ENCODE assay signal across 18 cellular contexts in genomic region chr3:175484666-175485065, GRCh38.
DNase-seq lines count a peak whose midpoint lies in the region; ATAC-seq and TF ChIP-seq lines count a peak whose summit lies in the region.
"Had no signal": no experiment of that assay in that cellular context is flagged by ENCODE, and none has a peak within 500 bp of the region (broad histone marks: within the 10 kb centered on the region; RNA-seq: fewer than 3 reads in every experiment).

No MANE protein-coding gene starts in this region.

- no peak for TF ChIP-seq CTCF in choroid plexus epithelial cell (conservative IDR thresholded peaks at IDR 0.05; ENCODE audit: low read depth, low read length)

- ATAC-seq in GM18517 (IDR thresholded peaks at IDR 0.05; ENCODE audit: unreplicated experiment) (peak; percentile 49), GM21381 (IDR thresholded peaks at IDR 0.05; ENCODE audit: unreplicated experiment) (peak; percentile 39), HG03280 (IDR thresholded peaks at IDR 0.05; ENCODE audit: unreplicated experiment) (peak; percentile 45), GM18519 (IDR thresholded peaks at IDR 0.05; ENCODE audit: low FRiP score, unreplicated experiment) (no peak), HG02970 (IDR thresholded peaks at IDR 0.05; ENCODE audit: low FRiP score, unreplicated experiment) (no peak)
- ATAC-seq in stimulated activated memory B cell treated with anti-CD40 and anti-IgM and Interleukin-4, amounts not matched to agents 10 μg/mL and 1 μg/mL and 100 μg/mL, for 72 hours = no peak
- ATAC-seq: T-helper 17 cell had no signal

- no peak overlapping the region for H3K4me3 Mint-ChIP-seq in stimulated activated memory B cell treated with anti-CD40 and anti-IgM and Interleukin-4, amounts not matched to agents 10 μg/mL and 1 μg/mL and 100 μg/mL, for 72 hours
- H3K4me3 Mint-ChIP-seq: activated T-helper 1 cell treated with anti-CD3 and anti-CD28 coated beads, Interleukin-12 subunit alpha, Interleukin-12 subunit beta, Interleukin-2, Interleukin-4 antibody, amounts not matched to agents 30 ng/mL and 10 ng/mL and 1 ng/mL, durations not matched to agents 14 hours and 24 hours and 36 hours; T-helper 17 cell had no signal

- no peak overlapping the region for H3K27ac Mint-ChIP-seq in stimulated activated memory B cell treated with anti-CD40 and anti-IgM and Interleukin-4, amounts not matched to agents 10 μg/mL and 1 μg/mL and 100 μg/mL, for 72 hours
- H3K27ac Mint-ChIP-seq: activated T-helper 1 cell treated with anti-CD3 and anti-CD28 coated beads, Interleukin-12 subunit alpha, Interleukin-12 subunit beta, Interleukin-2, Interleukin-4 antibody, amounts not matched to agents 30 ng/mL and 10 ng/mL and 1 ng/mL, durations not matched to agents 14 hours and 24 hours and 36 hours; T-helper 17 cell had no signal

- DNase-seq in choroid plexus epithelial cell (ENCODE audit: low read depth) (peak; percentile 4), 8988T (no peak)
- DNase-seq: COR-L47, glutamatergic neuron, IMR-90, NCI-H2029 treated with DMSO at 0.1 percent for 48 hours, NCI-H510A treated with DMSO at 0.1 percent for 48 hours, SJCRH30, T-helper 17 cell had no signal

- no peak overlapping the region for H3K4me3 ChIP-seq in choroid plexus epithelial cell (ENCODE audit: low read depth, low read length)
- H3K4me3 ChIP-seq: breast epithelium, esophagus muscularis mucosa, SJCRH30 had no signal

- no peaks in the 10 kb centered on the region for H3K9me3 Mint-ChIP-seq in stimulated activated memory B cell treated with anti-CD40 and anti-IgM and Interleukin-4, amounts not matched to agents 10 μg/mL and 1 μg/mL and 100 μg/mL, for 72 hours
- H3K9me3 Mint-ChIP-seq: activated T-helper 1 cell treated with anti-CD3 and anti-CD28 coated beads, Interleukin-12 subunit alpha, Interleukin-12 subunit beta, Interleukin-2, Interleukin-4 antibody, amounts not matched to agents 30 ng/mL and 10 ng/mL and 1 ng/mL, durations not matched to agents 14 hours and 24 hours and 36 hours had no signal

- no peaks in the 10 kb centered on the region for H3K36me3 Mint-ChIP-seq in stimulated activated memory B cell treated with anti-CD40 and anti-IgM and Interleukin-4, amounts not matched to agents 10 μg/mL and 1 μg/mL and 100 μg/mL, for 72 hours

- H3K4me1 Mint-ChIP-seq in stimulated activated memory B cell treated with anti-CD40 and anti-IgM and Interleukin-4, amounts not matched to agents 10 μg/mL and 1 μg/mL and 100 μg/mL, for 72 hours = no peaks in the 10 kb centered on the region
- H3K4me1 Mint-ChIP-seq: T-helper 17 cell had no signal

- H3K27me3 Mint-ChIP-seq in stimulated activated memory B cell treated with anti-CD40 and anti-IgM and Interleukin-4, amounts not matched to agents 10 μg/mL and 1 μg/mL and 100 μg/mL, for 72 hours = no peaks in the 10 kb centered on the region
- H3K27me3 Mint-ChIP-seq: T-helper 17 cell had no signal

Comparison
In these comparisons a context has a peak if more than half of its experiments do, and no peak if none do; other contexts are left out.
1. ATAC-seq: peak in GM18517 (single experiment), GM21381 (single experiment) and HG03280 (single experiment); none in GM18519 (single experiment), HG02970 (single experiment) and stimulated activated memory B cell treated with anti-CD40 and anti-IgM and Interleukin-4, amounts not matched to agents 10 μg/mL and 1 μg/mL and 100 μg/mL, for 72 hours (single experiment).